ENCODE assay signal across 8 cellular contexts in genomic region chr4:107037188-107037587, GRCh38. TPM values are rescaled to one million over a fixed set of nuclear protein-coding genes. Genes with fewer than 3 reads are reported as not detected.
DNase-seq lines count a peak whose midpoint lies in the region; ATAC-seq and TF ChIP-seq lines count a peak whose summit lies in the region.

No MANE protein-coding gene starts in this region.

- peaks cover 0 to 66% (median 21%) of the 10 kb centered on the region in 4 donors for H3K27me3 ChIP-seq in esophagus muscularis mucosa
- peaks cover 64% of the 10 kb centered on the region for H3K27me3 ChIP-seq in gastroesophageal sphincter

- no peaks in the 10 kb centered on the region for H3K9me3 ChIP-seq in esophagus muscularis mucosa
- H3K9me3 ChIP-seq in gastroesophageal sphincter = no peaks in the 10 kb centered on the region

- peak; percentile 25 for DNase-seq in SKM-1 treated with dmso at 0.1 percent for 144 hours (lab: John Stamatoyannopoulos, UW; ENCODE audit: unreplicated experiment)
- no peak for DNase-seq in SKM-1 (lab: John Stamatoyannopoulos, UW; ENCODE audit: unreplicated experiment)
- DNase-seq in NCI-H526 treated with DMSO at 0.1 percent for 48 hours (lab: John Stamatoyannopoulos, UW) = peak; percentile 10
- DNase-seq in esophagus muscularis mucosa (ENCODE audit: extremely low spot score) = no peak
- peak in 41 of 56 donors; percentile 0 to 57 (median 18) for DNase-seq in nucleus accumbens (lab: John Stamatoyannopoulos, UW)
- no peak for DNase-seq in stimulated activated CD4-positive, alpha-beta T cell treated with anti-CD3 and anti-CD28 coated beads, Interleukin-12 subunit alpha, Interleukin-12 subunit beta, amount 100 ng/mL, for 4 hours

- TF ChIP-seq CTCF in esophagus muscularis mucosa (IDR thresholded peaks at IDR 0.05) (peak in 1 of 3 experiments; percentile 24), gastroesophageal sphincter (IDR thresholded peaks at IDR 0.05) (peak in 1 of 4 experiments; percentile 35)

- H3K4me1 ChIP-seq in esophagus muscularis mucosa (peaks cover 10 to 41% (median 39%) of the 10 kb centered on the region in 4 donors), gastroesophageal sphincter (peaks cover 4 to 40% (median 26%) of the 10 kb centered on the region in 3 donors)

- TF ChIP-seq POLR2A in esophagus muscularis mucosa (IDR thresholded peaks at IDR 0.05; ENCODE audit: low read depth) (no peak), gastroesophageal sphincter (IDR thresholded peaks at IDR 0.05) (no peak)

- H3K4me3 ChIP-seq in esophagus muscularis mucosa (peak overlapping the region; percentile 18 to 50 (median 44)), gastroesophageal sphincter (peak overlapping the region in 1 of 2 donors; percentile 46)

- TF ChIP-seq EP300 in esophagus muscularis mucosa (IDR thresholded peaks at IDR 0.05) (no peak), gastroesophageal sphincter (IDR thresholded peaks at IDR 0.05) (no peak)

- ATAC-seq in GM21526 (IDR thresholded peaks at IDR 0.05; ENCODE audit: low FRiP score, unreplicated experiment) (no peak), gastroesophageal sphincter (no peak)

- intact Hi-C loops in esophagus muscularis mucosa (cut with DNase I) = no loop called here

- H3K36me3 ChIP-seq in esophagus muscularis mucosa = no peaks in the 10 kb centered on the region
- no peaks in the 10 kb centered on the region for H3K36me3 ChIP-seq in gastroesophageal sphincter

- WGBS in esophagus muscularis mucosa = 0% methylated on average over 3 of the region's 19 CpGs
- WGBS in gastroesophageal sphincter (ENCODE audit: low coverage in 1 of 2), 2 donors = 10% methylated on average over 2 of the region's 19 CpGs; no CpG with 5 or more reads in 1 of the 2 donors

- H3K27ac ChIP-seq in esophagus muscularis mucosa (replicated peaks in 1 of 4) (no peak overlapping the region), gastroesophageal sphincter (no peak overlapping the region)

RNA-seq across cellular contexts. Expression of gene DKK2, which starts 1.1 kb away (rescaled TPM):
- total RNA-seq in esophagus muscularis mucosa (1 to 10 TPM in 1 of 4 donors, under 1 TPM in 3; 0.52 to 1.8 (median 0.70) TPM), gastroesophageal sphincter (1 to 10 TPM in 1 of 4 donors, under 1 TPM in 2, not detected in 1; 0.27 to 1.8 (median 0.27) TPM)

Comparison
In these comparisons a context has a peak if more than half of its experiments do, and no peak if none do; other contexts are left out.
1. DNase-seq: peak in SKM-1 treated with dmso at 0.1 percent for 144 hours (single experiment), NCI-H526 treated with DMSO at 0.1 percent for 48 hours (single experiment) and nucleus accumbens (41 of 56); none in SKM-1 (single experiment), esophagus muscularis mucosa (single experiment) and stimulated activated CD4-positive, alpha-beta T cell treated with anti-CD3 and anti-CD28 coated beads, Interleukin-12 subunit alpha, Interleukin-12 subunit beta, amount 100 ng/mL, for 4 hours (single experiment).